ENCODE assay signal across 1 cellular context in genomic region chr12:121490401-121491257, GRCh38.
A peak's percentile ranks its signal among the peaks of the same experiment; 100 is the strongest.
TF ChIP-seq lines count a peak whose summit lies in the region.

No MANE protein-coding gene starts in this region.

TF ChIP-seq in HepG2, 621 proteins besides CTCF, POLR2A, EP300 and RAD21 (continued from another document):
- TF ChIP-seq ZNF687 (CRISPR knock-in tag; IDR thresholded peaks at IDR 0.05) (peak; percentile 61; the same call in 1 of the 2 replicates), ZNF652 (CRISPR knock-in tag; IDR thresholded peaks at IDR 0.05; ENCODE audit: borderline replicate concordance, low read depth) (peak; percentile 65; the same call in 1 of the 2 replicates), HOXA5 (CRISPR knock-in tag; IDR thresholded peaks at IDR 0.05) (peak; percentile 59; the same call in 1 of the 2 replicates), NFAT5 (CRISPR knock-in tag; IDR thresholded peaks at IDR 0.05) (0 out of 2 replicates have a peak, but pooled peaks have one; percentile 62), NFIC (IDR thresholded peaks at IDR 0.05; ENCODE audit: low read length) (peak; percentile 79; the same call in 1 of the 2 replicates), GMEB1 (CRISPR knock-in tag; IDR thresholded peaks at IDR 0.05; ENCODE audit: borderline replicate concordance) (peak; percentile 65; the same call in 1 of the 2 replicates), ZNF460 (CRISPR knock-in tag; IDR thresholded peaks at IDR 0.05; ENCODE audit: borderline replicate concordance) (no peak), ZBTB20 (CRISPR knock-in tag; IDR thresholded peaks at IDR 0.05; ENCODE audit: borderline replicate concordance, low read depth) (peak; percentile 35; the same call in 1 of the 2 replicates), KDM3A (CRISPR knock-in tag; IDR thresholded peaks at IDR 0.05; ENCODE audit: low read depth) (peak; percentile 43; the same call in 1 of the 2 replicates), SKI (IDR thresholded peaks at IDR 0.05; ENCODE audit: partially characterized antibody) (peak; percentile 87), POGZ (CRISPR knock-in tag; IDR thresholded peaks at IDR 0.05) (peak; percentile 12; the same call in 1 of the 2 replicates), KDM2A (CRISPR knock-in tag; IDR thresholded peaks at IDR 0.05; ENCODE audit: borderline replicate concordance, low read depth) (peak; percentile 24; the same call in 1 of the 2 replicates), DMAP1 (CRISPR knock-in tag; IDR thresholded peaks at IDR 0.05) (peak; percentile 25; the same call in 1 of the 2 replicates), HOXD1 (CRISPR knock-in tag; IDR thresholded peaks at IDR 0.05) (peak; percentile 92), MAZ (IDR thresholded peaks at IDR 0.05; ENCODE audit: borderline replicate concordance, low read depth, low read length) (no peak), MAZ (CRISPR knock-in tag; IDR thresholded peaks at IDR 0.05; ENCODE audit: low read depth) (peak; percentile 18; the same call in 1 of the 2 replicates), ZSCAN20 (CRISPR knock-in tag; IDR thresholded peaks at IDR 0.05; ENCODE audit: borderline replicate concordance) (peak; percentile 99), ZKSCAN8 (CRISPR knock-in tag; IDR thresholded peaks at IDR 0.05; ENCODE audit: borderline replicate concordance) (peak; percentile 58; the same call in 1 of the 2 replicates), EEA1 (CRISPR knock-in tag; IDR thresholded peaks at IDR 0.05; ENCODE audit: borderline replicate concordance) (peak; percentile 18; the same call in 1 of the 2 replicates), ISL2 (CRISPR knock-in tag; IDR thresholded peaks at IDR 0.05) (peak; percentile 96)
- TF ChIP-seq, protein P1, sequence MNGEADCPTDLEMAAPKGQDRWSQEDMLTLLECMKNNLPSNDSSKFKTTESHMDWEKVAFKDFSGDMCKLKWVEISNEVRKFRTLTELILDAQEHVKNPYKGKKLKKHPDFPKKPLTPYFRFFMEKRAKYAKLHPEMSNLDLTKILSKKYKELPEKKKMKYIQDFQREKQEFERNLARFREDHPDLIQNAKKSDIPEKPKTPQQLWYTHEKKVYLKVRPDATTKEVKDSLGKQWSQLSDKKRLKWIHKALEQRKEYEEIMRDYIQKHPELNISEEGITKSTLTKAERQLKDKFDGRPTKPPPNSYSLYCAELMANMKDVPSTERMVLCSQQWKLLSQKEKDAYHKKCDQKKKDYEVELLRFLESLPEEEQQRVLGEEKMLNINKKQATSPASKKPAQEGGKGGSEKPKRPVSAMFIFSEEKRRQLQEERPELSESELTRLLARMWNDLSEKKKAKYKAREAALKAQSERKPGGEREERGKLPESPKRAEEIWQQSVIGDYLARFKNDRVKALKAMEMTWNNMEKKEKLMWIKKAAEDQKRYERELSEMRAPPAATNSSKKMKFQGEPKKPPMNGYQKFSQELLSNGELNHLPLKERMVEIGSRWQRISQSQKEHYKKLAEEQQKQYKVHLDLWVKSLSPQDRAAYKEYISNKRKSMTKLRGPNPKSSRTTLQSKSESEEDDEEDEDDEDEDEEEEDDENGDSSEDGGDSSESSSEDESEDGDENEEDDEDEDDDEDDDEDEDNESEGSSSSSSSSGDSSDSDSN (CRISPR knock-in tag; IDR thresholded peaks at IDR 0.05): peak; percentile 26; the same call in 1 of the 2 replicates
- TF ChIP-seq, protein P2, sequence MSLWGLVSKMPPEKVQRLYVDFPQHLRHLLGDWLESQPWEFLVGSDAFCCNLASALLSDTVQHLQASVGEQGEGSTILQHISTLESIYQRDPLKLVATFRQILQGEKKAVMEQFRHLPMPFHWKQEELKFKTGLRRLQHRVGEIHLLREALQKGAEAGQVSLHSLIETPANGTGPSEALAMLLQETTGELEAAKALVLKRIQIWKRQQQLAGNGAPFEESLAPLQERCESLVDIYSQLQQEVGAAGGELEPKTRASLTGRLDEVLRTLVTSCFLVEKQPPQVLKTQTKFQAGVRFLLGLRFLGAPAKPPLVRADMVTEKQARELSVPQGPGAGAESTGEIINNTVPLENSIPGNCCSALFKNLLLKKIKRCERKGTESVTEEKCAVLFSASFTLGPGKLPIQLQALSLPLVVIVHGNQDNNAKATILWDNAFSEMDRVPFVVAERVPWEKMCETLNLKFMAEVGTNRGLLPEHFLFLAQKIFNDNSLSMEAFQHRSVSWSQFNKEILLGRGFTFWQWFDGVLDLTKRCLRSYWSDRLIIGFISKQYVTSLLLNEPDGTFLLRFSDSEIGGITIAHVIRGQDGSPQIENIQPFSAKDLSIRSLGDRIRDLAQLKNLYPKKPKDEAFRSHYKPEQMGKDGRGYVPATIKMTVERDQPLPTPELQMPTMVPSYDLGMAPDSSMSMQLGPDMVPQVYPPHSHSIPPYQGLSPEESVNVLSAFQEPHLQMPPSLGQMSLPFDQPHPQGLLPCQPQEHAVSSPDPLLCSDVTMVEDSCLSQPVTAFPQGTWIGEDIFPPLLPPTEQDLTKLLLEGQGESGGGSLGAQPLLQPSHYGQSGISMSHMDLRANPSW (CRISPR knock-in tag; IDR thresholded peaks at IDR 0.05; ENCODE audit: borderline replicate concordance): peak; percentile 47; the same call in 1 of the 2 replicates
- TF ChIP-seq, protein P3, sequence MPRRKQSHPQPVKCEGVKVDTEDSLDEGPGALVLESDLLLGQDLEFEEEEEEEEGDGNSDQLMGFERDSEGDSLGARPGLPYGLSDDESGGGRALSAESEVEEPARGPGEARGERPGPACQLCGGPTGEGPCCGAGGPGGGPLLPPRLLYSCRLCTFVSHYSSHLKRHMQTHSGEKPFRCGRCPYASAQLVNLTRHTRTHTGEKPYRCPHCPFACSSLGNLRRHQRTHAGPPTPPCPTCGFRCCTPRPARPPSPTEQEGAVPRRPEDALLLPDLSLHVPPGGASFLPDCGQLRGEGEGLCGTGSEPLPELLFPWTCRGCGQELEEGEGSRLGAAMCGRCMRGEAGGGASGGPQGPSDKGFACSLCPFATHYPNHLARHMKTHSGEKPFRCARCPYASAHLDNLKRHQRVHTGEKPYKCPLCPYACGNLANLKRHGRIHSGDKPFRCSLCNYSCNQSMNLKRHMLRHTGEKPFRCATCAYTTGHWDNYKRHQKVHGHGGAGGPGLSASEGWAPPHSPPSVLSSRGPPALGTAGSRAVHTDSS (CRISPR knock-in tag; conservative IDR thresholded peaks at IDR 0.05): no peak
